Comparison of ENCODE assay signal across 8 cellular contexts in genomic region chr3:36907911-36908646, GRCh38. TPM values are rescaled to one million over a fixed set of nuclear protein-coding genes. Genes with fewer than 3 reads are reported as not detected.
A peak's percentile ranks its signal among the peaks of the same experiment; 100 is the strongest.
DNase-seq lines count a peak whose midpoint lies in the region; ATAC-seq and TF ChIP-seq lines count a peak whose summit lies in the region.

No MANE protein-coding gene starts in this region.

- H3K27ac Mint-ChIP-seq in activated T-helper 17 cell treated with anti-CD3 and anti-CD28 coated beads, Interleukin-2, amount 50 U/mL, for 72 hours = peak overlapping the region; percentile 93

- H3K9me3 ChIP-seq in BE2C = no peaks in the 10 kb centered on the region
- H3K9me3 ChIP-seq in Panc1 (ENCODE audit: control insufficient read depth, insufficient read depth, low read depth, low read length) = no peaks in the 10 kb centered on the region
- no peaks in the 10 kb centered on the region for H3K9me3 ChIP-seq in psoas muscle
- no peaks in the 10 kb centered on the region for H3K9me3 ChIP-seq in aorta (ENCODE audit: control insufficient read depth, low read length)

- no peaks in the 10 kb centered on the region for H3K36me3 Mint-ChIP-seq in activated T-helper 17 cell treated with anti-CD3 and anti-CD28 coated beads, Interleukin-2, amount 50 U/mL, for 72 hours (ENCODE audit: low read depth)

- peak overlapping the region; percentile 97 for H3K4me3 Mint-ChIP-seq in activated T-helper 17 cell treated with anti-CD3 and anti-CD28 coated beads, Interleukin-2, amount 50 U/mL, for 72 hours

- H3K4me1 ChIP-seq in BE2C (no peaks in the 10 kb centered on the region), Panc1 (ENCODE audit: control insufficient read depth, insufficient read depth, low read length) (no peaks in the 10 kb centered on the region), psoas muscle (no peaks in the 10 kb centered on the region), aorta (ENCODE audit: control insufficient read depth in 1 of 2, insufficient read depth in 2 of 2, low read length in 2 of 2) (no peaks in the 10 kb centered on the region)

- H3K27me3 Mint-ChIP-seq in activated T-helper 17 cell treated with anti-CD3 and anti-CD28 coated beads, Interleukin-2, amount 50 U/mL, for 72 hours = no peaks in the 10 kb centered on the region

- H3K36me3 ChIP-seq in BE2C (no peaks in the 10 kb centered on the region), Panc1 (ENCODE audit: control insufficient read depth, insufficient read depth, low read length) (no peaks in the 10 kb centered on the region), psoas muscle (ENCODE audit: insufficient read depth in 1 of 2, low read depth in 1 of 2) (no peaks in the 10 kb centered on the region), aorta (ENCODE audit: control insufficient read depth in 1 of 2, insufficient read depth in 2 of 2, low read length in 1 of 2) (no peaks in the 10 kb centered on the region)

- peak; percentile 78 for ATAC-seq in Panc1
- peak; percentile 57 for ATAC-seq in activated T-helper 17 cell treated with anti-CD3 and anti-CD28 coated beads, Interleukin-2, amount 50 U/mL, for 72 hours (replicated peaks)
- peak in 3 of 4 donors; percentile 44 to 72 (median 47) for ATAC-seq in psoas muscle
- peak; percentile 83 for ATAC-seq in aorta (ENCODE audit: low FRiP score)

- no peaks in the 10 kb centered on the region for H3K9me3 Mint-ChIP-seq in activated T-helper 17 cell treated with anti-CD3 and anti-CD28 coated beads, Interleukin-2, amount 50 U/mL, for 72 hours

- no peak for DNase-seq in BE2C
- peak; percentile 54 for DNase-seq in H4 (ENCODE audit: low spot score)
- DNase-seq in Panc1 (ENCODE audit: low read depth, low spot score) = peak; percentile 46
- DNase-seq in fibroblast of pulmonary artery (ENCODE audit: low read depth) = peak; percentile 85
- DNase-seq in psoas muscle = peak in 1 of 2 donors; percentile 22
- peak in 1 of 2 donors; percentile 73 for DNase-seq in aorta
- no peak for DNase-seq in NCI-H1105 treated with DMSO at 0.1 percent for 48 hours (lab: John Stamatoyannopoulos, UW)

- H3K27ac ChIP-seq in Panc1 (ENCODE audit: low read length) = peak overlapping the region; percentile 48
- H3K27ac ChIP-seq in psoas muscle = peak overlapping the region; percentile 58
- no peak overlapping the region for H3K27ac ChIP-seq in aorta (ENCODE audit: low read depth in 1 of 2, low read length in 2 of 2)

- POLR2A ChIA-PET in Panc1 (lab: Charles Lee) = interaction anchor here (0.7 kb wide), 1 partner anchor 9 kb away, joined by 9 read pairs; no protein-coding TSS in a partner anchor

- peak overlapping the region; percentile 23; the same call in 1 of the 2 replicates for H3K4me3 ChIP-seq in BE2C (ENCODE audit: low read depth, low read length)
- peak overlapping the region; percentile 51 to 72 for H3K4me3 ChIP-seq in Panc1 (ENCODE audit: low read depth in 2 of 2, low read length in 2 of 2)
- peak overlapping the region; percentile 55 for H3K4me3 ChIP-seq in fibroblast of pulmonary artery (replicated peaks; ENCODE audit: low read depth, low read length)
- peak overlapping the region; percentile 61 for H3K4me3 ChIP-seq in psoas muscle
- H3K4me3 ChIP-seq in aorta (ENCODE audit: low read length in 2 of 2) = peak overlapping the region; percentile 64 to 78

- no peaks in the 10 kb centered on the region for H3K27me3 ChIP-seq in BE2C
- H3K27me3 ChIP-seq in Panc1 (ENCODE audit: control insufficient read depth, insufficient read depth, low read length) = no peaks in the 10 kb centered on the region
- no peaks in the 10 kb centered on the region for H3K27me3 ChIP-seq in psoas muscle (ENCODE audit: insufficient read depth in 3 of 3, low read length in 2 of 3)
- no peaks in the 10 kb centered on the region for H3K27me3 ChIP-seq in aorta (ENCODE audit: control insufficient read depth in 1 of 2, insufficient read depth in 2 of 2, low read length in 1 of 2)

- CTCF ChIA-PET in Panc1 (lab: Charles Lee) = interaction anchor here (0.5 to 1.6 kb wide), 2 partner anchors 34 to 51 kb away, joined by 5 read pairs; no protein-coding TSS in a partner anchor

- TF ChIP-seq CTCF in BE2C (IDR thresholded peaks at IDR 0.05; ENCODE audit: low read depth, low read length) = no peak
- no peak for TF ChIP-seq CTCF in Panc1 (IDR thresholded peaks at IDR 0.05)
- no peak for TF ChIP-seq CTCF in fibroblast of pulmonary artery (IDR thresholded peaks at IDR 0.05; ENCODE audit: low read length, missing control alignments)
- no peak for TF ChIP-seq CTCF in psoas muscle (IDR thresholded peaks at IDR 0.05)

- 47 to 52% (median 49%) methylated on average over 15 of the region's 15 CpGs for WGBS in psoas muscle, 3 donors
- 15 to 27% methylated on average over 15 of the region's 15 CpGs for WGBS in aorta, 2 donors

- BruUV-seq in Panc1 (replicated peaks; lab: Mats Ljungman, UMichigan) = no TSS peak

- in situ Hi-C loops in Panc1 (cut with HindIII; ENCODE audit: low pct_unique_long_range_greater_than_20kb, low sequenced_read_pairs) = no loop called here

- peaks cover 48% of the 10 kb centered on the region for H3K4me1 Mint-ChIP-seq in activated T-helper 17 cell treated with anti-CD3 and anti-CD28 coated beads, Interleukin-2, amount 50 U/mL, for 72 hours

- intact Hi-C loops in Panc1 (cut with micrococcal nuclease; ENCODE audit: unreplicated experiment) (no loop called here), psoas muscle (cut with DNase I) (no loop called here), aorta (cut with DNase I) (loop anchor here in 1 of 2 donors (5.0 kb wide), 1 partner anchor 49 kb away; no protein-coding TSS in a partner anchor)

RNA-seq across cellular contexts. Expression of gene TRANK1, which starts 36.8 kb away (rescaled TPM):
- polyA plus RNA-seq in BE2C (2012; ENCODE audit: insufficient read depth, insufficient read length, low read depth) = 1.0 TPM
- 9.7 and 11.4 TPM in 2 replicates for total RNA-seq in H4 (2014; rRNA removed; shearing (Covaris generic))
- total RNA-seq in Panc1 (2021; ENCODE audit: unreplicated experiment) (3.2 TPM), psoas muscle (1 to 10 TPM in 3 of 4 donors, under 1 TPM in 1; 0.63 to 4.5 (median 1.9) TPM), aorta (10 to 100 TPM; 24.9 to 47.1 TPM)
- polyA plus RNA-seq in Panc1 (2012; ENCODE audit: insufficient read length) = 1.5 TPM
- total RNA-seq in activated T-helper 17 cell treated with anti-CD3 and anti-CD28 coated beads, Interleukin-2, amount 50 U/mL, for 72 hours = 10 to 100 TPM; 12.3 to 12.8 TPM
- polyA plus RNA-seq in psoas muscle (under 1 TPM; 0.28 to 0.60 (median 0.43) TPM), aorta (10 to 100 TPM in 1 of 2 donors, 1 to 10 TPM in 1; 5.0 to 40.9 TPM)

Comparison
In these comparisons a context has a peak if more than half of its experiments do, and no peak if none do; other contexts are left out.
1. DNase-seq: peak in H4 (single experiment), Panc1 (single experiment) and fibroblast of pulmonary artery (single experiment); none in BE2C (single experiment) and NCI-H1105 treated with DMSO at 0.1 percent for 48 hours (single experiment).
2. H3K27ac ChIP-seq: peak in Panc1 (single experiment) and psoas muscle (single experiment); none in aorta (0 of 2).
3. Peak in every context shown above with its lines, with median percentiles within 50 percentile points of each other: H3K4me3 ChIP-seq and ATAC-seq.